24 cellular contexts compared by ENCODE assay signal in the genomic region with DNA sequence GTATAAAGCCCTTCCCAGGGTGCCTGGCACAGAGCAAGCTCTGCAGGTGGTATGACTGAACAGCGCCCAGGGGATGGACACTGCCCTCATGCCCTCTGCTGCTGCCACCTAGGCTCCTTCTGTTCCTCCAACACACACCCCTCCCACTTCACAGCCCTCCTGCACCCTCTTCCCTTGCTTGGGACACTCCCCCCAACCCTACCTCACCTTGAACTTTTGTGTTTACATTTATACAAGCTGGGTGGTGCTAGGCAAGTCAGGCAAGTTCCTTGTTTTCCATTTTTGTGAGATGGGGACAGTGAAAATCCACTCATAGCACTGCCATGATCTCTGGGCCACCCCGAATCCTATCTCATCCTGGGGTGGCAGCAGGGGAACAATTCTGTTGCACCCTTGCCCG. TPM values are rescaled to one million over a fixed set of nuclear protein-coding genes. Genes with fewer than 3 reads are reported as not detected.
DNase-seq lines count a peak whose midpoint lies in the region; ATAC-seq, FAIRE-seq and TF ChIP-seq lines count a peak whose summit lies in the region.
"Had no signal": no experiment of that assay in that cellular context is flagged by ENCODE, and none has a peak within 500 bp of the region (broad histone marks: within the 10 kb centered on the region; RNA-seq: fewer than 3 reads in every experiment).

No MANE protein-coding gene starts in this region.

- TF ChIP-seq CTCF in mucosa of descending colon (IDR thresholded peaks at IDR 0.05) (no peak), suprapubic skin (IDR thresholded peaks at IDR 0.05) (no peak), mesothelial cell of epicardium (IDR thresholded peaks at IDR 0.05; ENCODE audit: unreplicated experiment) (no peak)

- FAIRE-seq in GM12891 (lab: Jason Lieb, UNC): no peak

- H3K27me3 ChIP-seq in suprapubic skin: no peaks in the 10 kb centered on the region
- H3K27me3 ChIP-seq: SJSA1 had no signal

- H3K4me1 Mint-ChIP-seq in activated CD4-positive, alpha-beta T cell treated with anti-CD3 and anti-CD28 coated beads, Interleukin-2, amount 10 ng/mL, durations not matched to agents 7 days and 5 days: peaks cover 1% of the 10 kb centered on the region
- H3K4me1 Mint-ChIP-seq in activated CD4-positive, alpha-beta T cell treated with anti-CD3 and anti-CD28 coated beads for 36 hours: no peaks in the 10 kb centered on the region
- H3K4me1 Mint-ChIP-seq in central memory CD8-positive, alpha-beta T cell: no peaks in the 10 kb centered on the region
- no peaks in the 10 kb centered on the region for H3K4me1 Mint-ChIP-seq in mesothelial cell of epicardium
- H3K4me1 Mint-ChIP-seq: B cell had no signal

- TF ChIP-seq POLR2A in suprapubic skin (IDR thresholded peaks at IDR 0.05) (no peak), GM12891 (IDR thresholded peaks at IDR 0.05; ENCODE audit: low read depth, low read length) (no peak)

- POLR2A ChIA-PET in activated CD4-positive, alpha-beta T cell treated with anti-CD3 and anti-CD28 coated beads, Interleukin-2, amount 10 ng/mL, durations not matched to agents 7 days and 5 days (lab: Charles Lee): no interaction called here
- POLR2A ChIA-PET in activated CD4-positive, alpha-beta T cell treated with anti-CD3 and anti-CD28 coated beads for 36 hours (lab: Charles Lee): no interaction called here

- peaks cover 3% of the 10 kb centered on the region for H3K36me3 Mint-ChIP-seq in activated CD4-positive, alpha-beta T cell treated with anti-CD3 and anti-CD28 coated beads, Interleukin-2, amount 10 ng/mL, durations not matched to agents 7 days and 5 days (ENCODE audit: low read depth)
- H3K36me3 Mint-ChIP-seq in activated CD4-positive, alpha-beta T cell treated with anti-CD3 and anti-CD28 coated beads for 36 hours (ENCODE audit: low read depth): peaks cover 6% of the 10 kb centered on the region
- H3K36me3 Mint-ChIP-seq in central memory CD8-positive, alpha-beta T cell (ENCODE audit: insufficient read depth): peaks cover 5% of the 10 kb centered on the region
- H3K36me3 Mint-ChIP-seq in mesothelial cell of epicardium: peaks cover 8% of the 10 kb centered on the region

- TF ChIP-seq EP300 in suprapubic skin (IDR thresholded peaks at IDR 0.05): no peak

- WGBS in suprapubic skin: 98% methylated on average over 3 of the region's 3 CpGs

- H3K4me1 ChIP-seq in mucosa of descending colon (ENCODE audit: low read depth) (no peaks in the 10 kb centered on the region), suprapubic skin (peaks cover 24% of the 10 kb centered on the region)

- no peak overlapping the region for H3K4me3 Mint-ChIP-seq in activated CD4-positive, alpha-beta T cell treated with anti-CD3 and anti-CD28 coated beads, Interleukin-2, amount 10 ng/mL, durations not matched to agents 7 days and 5 days
- no peak overlapping the region for H3K4me3 Mint-ChIP-seq in activated CD4-positive, alpha-beta T cell treated with anti-CD3 and anti-CD28 coated beads for 36 hours
- H3K4me3 Mint-ChIP-seq in central memory CD8-positive, alpha-beta T cell: no peak overlapping the region
- no peak overlapping the region for H3K4me3 Mint-ChIP-seq in mesothelial cell of epicardium
- H3K4me3 Mint-ChIP-seq: B cell; CD8-positive, alpha-beta T cell; GM23338 had no signal

- H3K4me3 ChIP-seq in mucosa of descending colon (no peak overlapping the region), suprapubic skin (no peak overlapping the region)
- H3K4me3 ChIP-seq: GM23338, SJSA1 had no signal

- H3K27ac Mint-ChIP-seq in activated CD4-positive, alpha-beta T cell treated with anti-CD3 and anti-CD28 coated beads, Interleukin-2, amount 10 ng/mL, durations not matched to agents 7 days and 5 days: peak overlapping the region; percentile 57
- no peak overlapping the region for H3K27ac Mint-ChIP-seq in activated CD4-positive, alpha-beta T cell treated with anti-CD3 and anti-CD28 coated beads for 36 hours
- H3K27ac Mint-ChIP-seq in central memory CD8-positive, alpha-beta T cell (ENCODE audit: low read depth): peak overlapping the region; percentile 60
- H3K27ac Mint-ChIP-seq in mesothelial cell of epicardium: no peak overlapping the region
- H3K27ac Mint-ChIP-seq: B cell; CD8-positive, alpha-beta T cell; GM23338 had no signal

- peak overlapping the region; percentile 3 for H3K27ac ChIP-seq in suprapubic skin
- H3K27ac ChIP-seq: SJSA1 had no signal

- no peaks in the 10 kb centered on the region for H3K27me3 Mint-ChIP-seq in activated CD4-positive, alpha-beta T cell treated with anti-CD3 and anti-CD28 coated beads, Interleukin-2, amount 10 ng/mL, durations not matched to agents 7 days and 5 days
- H3K27me3 Mint-ChIP-seq in activated CD4-positive, alpha-beta T cell treated with anti-CD3 and anti-CD28 coated beads for 36 hours: no peaks in the 10 kb centered on the region
- H3K27me3 Mint-ChIP-seq in central memory CD8-positive, alpha-beta T cell: no peaks in the 10 kb centered on the region
- H3K27me3 Mint-ChIP-seq in mesothelial cell of epicardium (ENCODE audit: low read depth): no peaks in the 10 kb centered on the region
- H3K27me3 Mint-ChIP-seq: B cell had no signal

- DNase-seq in activated CD4-positive, alpha-beta T cell treated with anti-CD3 and anti-CD28 coated beads, Interleukin-2, amount 10 ng/mL, durations not matched to agents 7 days and 5 days: no peak
- DNase-seq in activated CD4-positive, alpha-beta T cell treated with anti-CD3 and anti-CD28 coated beads for 36 hours: no peak
- DNase-seq in central memory CD8-positive, alpha-beta T cell (ENCODE audit: low spot score in 2 of 2): no peak
- DNase-seq in mucosa of descending colon (peak in 1 of 3 donors; percentile 29), suprapubic skin (ENCODE audit: low spot score in 2 of 2) (no peak), mesothelial cell of epicardium (ENCODE audit: low spot score in 2 of 2, unreplicated experiment in 2 of 2) (no peak), GM12891 (ENCODE audit: insufficient read length, low spot score) (no peak)
- DNase-seq: 8988T; Calu3; CD8-positive, alpha-beta T cell; GF-D8; KG1; MV-4-11; NCI-H1417 treated with DMSO at 0.1 percent for 48 hours; NCI-H187 treated with DMSO at 0.1 percent for 48 hours; NCI-H2227 treated with DMSO at 0.1 percent for 48 hours; NCI-H524; NCI-H82; PC-3 had no signal

- ATAC-seq in activated CD4-positive, alpha-beta T cell treated with anti-CD3 and anti-CD28 coated beads for 36 hours: no peak
- no peak for ATAC-seq in central memory CD8-positive, alpha-beta T cell (replicated peaks; ENCODE audit: extremely low read depth, poor library complexity, severe bottlenecking)
- ATAC-seq in mucosa of descending colon (peak; percentile 45), GM19397 (IDR thresholded peaks at IDR 0.05; ENCODE audit: unreplicated experiment) (no peak)
- ATAC-seq: CD8-positive, alpha-beta T cell; GM23338; HCT116; PC-3 had no signal

- no peaks in the 10 kb centered on the region for H3K9me3 Mint-ChIP-seq in activated CD4-positive, alpha-beta T cell treated with anti-CD3 and anti-CD28 coated beads, Interleukin-2, amount 10 ng/mL, durations not matched to agents 7 days and 5 days
- H3K9me3 Mint-ChIP-seq in activated CD4-positive, alpha-beta T cell treated with anti-CD3 and anti-CD28 coated beads for 36 hours (ENCODE audit: low read depth): no peaks in the 10 kb centered on the region
- no peaks in the 10 kb centered on the region for H3K9me3 Mint-ChIP-seq in central memory CD8-positive, alpha-beta T cell
- no peaks in the 10 kb centered on the region for H3K9me3 Mint-ChIP-seq in mesothelial cell of epicardium
- H3K9me3 Mint-ChIP-seq: CD8-positive, alpha-beta T cell had no signal

- CTCF ChIA-PET in activated CD4-positive, alpha-beta T cell treated with anti-CD3 and anti-CD28 coated beads, Interleukin-2, amount 10 ng/mL, durations not matched to agents 7 days and 5 days (lab: Charles Lee): interaction anchor here (0.7 to 1.1 kb wide), 2 partner anchors 42 to 93 kb away, joined by 3 read pairs; no protein-coding TSS in a partner anchor
- CTCF ChIA-PET in activated CD4-positive, alpha-beta T cell treated with anti-CD3 and anti-CD28 coated beads for 36 hours (lab: Charles Lee): interaction anchor here (0.9 to 1.2 kb wide), 3 partner anchors 9 to 590 kb away, joined by 3 to 5 read pairs (median 4); no protein-coding TSS in a partner anchor

- no peaks in the 10 kb centered on the region for H3K36me3 ChIP-seq in mucosa of descending colon (ENCODE audit: low read depth)
- peaks cover 30% of the 10 kb centered on the region for H3K36me3 ChIP-seq in suprapubic skin

- H3K9me3 ChIP-seq in mucosa of descending colon (no peaks in the 10 kb centered on the region), suprapubic skin (no peaks in the 10 kb centered on the region)
- H3K9me3 ChIP-seq: SJSA1 had no signal

- intact Hi-C loops in activated CD4-positive, alpha-beta T cell treated with anti-CD3 and anti-CD28 coated beads for 36 hours (cut with DNase I, micrococcal nuclease): no loop called here
- intact Hi-C loops in mucosa of descending colon (cut with DNase I, micrococcal nuclease): no loop called here

TF ChIP-seq in GM12891, 5 proteins besides CTCF, POLR2A, EP300 and RAD21:
- TF ChIP-seq TAF1 (IDR thresholded peaks at IDR 0.05; ENCODE audit: low read depth, low read length) (no peak), PAX5 (IDR thresholded peaks at IDR 0.05; ENCODE audit: insufficient read depth, low read length, severe bottlenecking) (no peak)
TF ChIP-seq in GM12891: peak in this region for 0.

RNA-seq across cellular contexts. Expression of a gene that starts 18.8 kb away (rescaled TPM):
- total RNA-seq in activated CD4-positive, alpha-beta T cell treated with anti-CD3 and anti-CD28 coated beads, Interleukin-2, amount 10 ng/mL, durations not matched to agents 7 days and 5 days: 1 to 10 TPM; 7.2 to 8.2 TPM
- 10 to 100 TPM in 1 of 2 experiments, 1 to 10 TPM in 1; 9.7 to 10.3 TPM for total RNA-seq in activated CD4-positive, alpha-beta T cell treated with anti-CD3 and anti-CD28 coated beads for 36 hours
- total RNA-seq in mucosa of descending colon: 10 to 100 TPM; 25.8 to 56.1 (median 45.0) TPM
- 10 to 100 TPM; 17.5 to 25.0 (median 19.9) TPM for total RNA-seq in suprapubic skin
- total RNA-seq in mesothelial cell of epicardium: 5.9 to 6.3 TPM (median 5.9 TPM) in 3 replicates
- polyA plus RNA-seq in GM12891 (2012; ENCODE audit: low read depth, missing spikeins): 0.65 TPM

RNA-seq across cellular contexts. Expression of a gene that starts 44.2 kb away (rescaled TPM):
- total RNA-seq in activated CD4-positive, alpha-beta T cell treated with anti-CD3 and anti-CD28 coated beads, Interleukin-2, amount 10 ng/mL, durations not matched to agents 7 days and 5 days: 1 to 10 TPM; 8.3 to 8.7 TPM
- total RNA-seq in activated CD4-positive, alpha-beta T cell treated with anti-CD3 and anti-CD28 coated beads for 36 hours: 1 to 10 TPM; 2.8 to 3.2 TPM
- total RNA-seq in mucosa of descending colon: 10 to 100 TPM; 19.5 to 33.5 (median 26.9) TPM
- total RNA-seq in suprapubic skin: 10 to 100 TPM; 42.4 to 57.4 (median 49.0) TPM
- 7.0 to 7.4 TPM (median 7.3 TPM) in 3 replicates for total RNA-seq in mesothelial cell of epicardium
- 0.58 TPM for polyA plus RNA-seq in GM12891 (2012; ENCODE audit: low read depth, missing spikeins)

Comparison
In these comparisons a context has a peak if more than half of its experiments do, and no peak if none do; other contexts are left out.
1. H3K27ac Mint-ChIP-seq: peak in activated CD4-positive, alpha-beta T cell treated with anti-CD3 and anti-CD28 coated beads, Interleukin-2, amount 10 ng/mL, durations not matched to agents 7 days and 5 days (single experiment) and central memory CD8-positive, alpha-beta T cell (single experiment); none in activated CD4-positive, alpha-beta T cell treated with anti-CD3 and anti-CD28 coated beads for 36 hours (single experiment) and mesothelial cell of epicardium (single experiment).